ENCODE assay signal across 9 cellular contexts in the genomic region with DNA sequence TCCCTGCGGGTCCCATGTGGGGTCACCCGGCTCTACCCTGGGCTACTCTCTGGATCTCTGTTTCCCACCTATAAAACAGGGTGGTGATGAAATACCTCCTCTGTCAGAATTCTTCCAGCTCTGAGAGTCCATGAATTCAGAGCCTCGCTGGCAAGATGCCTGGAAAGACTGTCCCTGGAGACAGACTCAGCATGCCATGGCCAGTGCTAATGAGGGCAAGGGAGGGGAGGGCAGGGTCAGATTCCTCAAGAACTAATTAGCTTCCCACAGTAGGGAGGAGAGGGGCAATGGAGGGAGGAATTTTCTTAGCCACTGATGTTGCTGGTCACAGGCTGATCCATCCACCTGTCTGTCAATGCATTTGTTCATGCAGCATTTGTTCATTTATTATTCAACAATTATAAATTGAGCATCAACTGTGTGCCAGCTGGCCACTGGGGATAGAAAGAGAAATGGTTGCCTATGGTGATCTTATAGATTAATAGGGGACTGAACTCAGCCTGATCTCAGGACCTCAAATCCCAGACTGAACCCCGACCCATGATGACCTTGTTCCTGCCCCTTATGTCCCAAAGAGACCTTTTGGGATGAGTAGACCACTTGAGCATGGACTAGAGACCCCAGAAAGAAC. TPM values are rescaled to one million over a fixed set of nuclear protein-coding genes. Genes with fewer than 3 reads are reported as not detected.
DNase-seq lines count a peak whose midpoint lies in the region; ATAC-seq and TF ChIP-seq lines count a peak whose summit lies in the region.
"Had no signal": no experiment of that assay in that cellular context is flagged by ENCODE, and none has a peak within 500 bp of the region (broad histone marks: within the 10 kb centered on the region; RNA-seq: fewer than 3 reads in every experiment).

No MANE protein-coding gene starts in this region.

- intact Hi-C loops in left colon (cut with DNase I, micrococcal nuclease), result no loop called here

- no peaks in the 10 kb centered on the region for H3K9me3 ChIP-seq in thoracic aorta

- DNase-seq in HT1080 (ENCODE audit: low read depth) (peak; percentile 29), astrocyte of the spinal cord (ENCODE audit: low read depth, low spot score) (peak; percentile 63), kidney glomerular epithelial cell (lab: John Stamatoyannopoulos, UW) (peak; percentile 89), thoracic aorta (ENCODE audit: low spot score) (peak; percentile 69), left colon (no peak)
- no peak for DNase-seq in activated naive CD4-positive, alpha-beta T cell (lab: John Stamatoyannopoulos, UW)
- DNase-seq: SHP77 treated with DMSO at 0.1 percent for 48 hours had no signal

- H3K4me3 ChIP-seq in astrocyte of the spinal cord (ENCODE audit: low read depth, low read length) (no peak overlapping the region), thoracic aorta (peak overlapping the region; percentile 8)

- H3K27me3 ChIP-seq in thoracic aorta (replicated peaks; ENCODE audit: insufficient read depth), result no peaks in the 10 kb centered on the region

- ATAC-seq in thoracic aorta (ENCODE audit: insufficient number of reproducible peaks, low FRiP score, low read depth) (peak; percentile 23), left colon (no peak), GM21367 (IDR thresholded peaks at IDR 0.05; ENCODE audit: unreplicated experiment) (no peak), HG03354 (IDR thresholded peaks at IDR 0.05; ENCODE audit: poor library complexity, severe bottlenecking, unreplicated experiment) (no peak)

- peaks cover 22% of the 10 kb centered on the region for H3K36me3 ChIP-seq in thoracic aorta

- H3K4me1 ChIP-seq in thoracic aorta (ENCODE audit: control insufficient read depth in 1 of 2, low read depth in 2 of 2), result peaks cover 84 to 97% of the 10 kb centered on the region in 2 donors

- no peak for TF ChIP-seq CTCF in astrocyte of the spinal cord (IDR thresholded peaks at IDR 0.05; ENCODE audit: low read depth, low read length)
- no peak for TF ChIP-seq CTCF in thoracic aorta (IDR thresholded peaks at IDR 0.05)

- in situ Hi-C loops in astrocyte of the spinal cord (cut with HindIII; ENCODE audit: low sequenced_read_pairs), result no loop called here

- H3K27ac ChIP-seq in thoracic aorta, result peak overlapping the region; percentile 94 to 98

RNA-seq across cellular contexts. Expression of gene SYNPO, which starts 4.7 kb away (rescaled TPM):
- total RNA-seq in HT1080 (2014; rRNA removed; shearing (Covaris generic)), result 5.3 and 6.8 TPM in 2 replicates
- polyA plus RNA-seq in HT1080 (2015; cell fraction: cytosol; rRNA removed), result 9.1 and 10.0 TPM in 2 replicates
- 25.9 and 26.7 TPM in 2 replicates for polyA plus RNA-seq in HT1080 (2015; cell fraction: nucleus; rRNA removed)
- total RNA-seq in thoracic aorta (100 to 1,000 TPM; 191 to 226 TPM), left colon (10 to 100 TPM; 43.6 to 73.9 TPM)

RNA-seq across cellular contexts. Expression of gene MYOZ3, which starts 15.9 kb away (rescaled TPM):
- total RNA-seq in HT1080 (2014; rRNA removed; shearing (Covaris generic)), result not detected in 2 replicates
- polyA plus RNA-seq in HT1080 (2015; cell fraction: cytosol; rRNA removed), result not detected in 2 replicates
- polyA plus RNA-seq in HT1080 (2015; cell fraction: nucleus; rRNA removed), result not detected in 2 replicates
- total RNA-seq in thoracic aorta (1 to 10 TPM in 1 of 2 donors, under 1 TPM in 1; 0.81 to 2.8 TPM), left colon (1 to 10 TPM in 1 of 2 donors, under 1 TPM in 1; 0.31 to 1.1 TPM)

RNA-seq across cellular contexts. Expression of gene RBM22, which starts 55.7 kb away (rescaled TPM):
- 38.7 and 48.1 TPM in 2 replicates for total RNA-seq in HT1080 (2014; rRNA removed; shearing (Covaris generic))
- 37.9 and 40.9 TPM in 2 replicates for polyA plus RNA-seq in HT1080 (2015; cell fraction: cytosol; rRNA removed)
- polyA plus RNA-seq in HT1080 (2015; cell fraction: nucleus; rRNA removed), result 80.8 and 89.9 TPM in 2 replicates
- total RNA-seq in thoracic aorta (10 to 100 TPM; 37.8 to 46.5 TPM), left colon (10 to 100 TPM; 29.3 to 39.5 TPM)

Comparison
In these comparisons a context has a peak if more than half of its experiments do, and no peak if none do; other contexts are left out.
1. DNase-seq: peak in HT1080 (single experiment), astrocyte of the spinal cord (single experiment), kidney glomerular epithelial cell (single experiment) and thoracic aorta (single experiment); none in activated naive CD4-positive, alpha-beta T cell (0 of 4) and left colon (0 of 2).